7 cellular contexts compared by ENCODE assay signal in genomic region chr11:134139873-134140331, GRCh38.
DNase-seq lines count a peak whose midpoint lies in the region; ATAC-seq and TF ChIP-seq lines count a peak whose summit lies in the region.

No MANE protein-coding gene starts in this region.

- POLR2A ChIA-PET in HCT116 (lab: Charles Lee) = no interaction called here

- H3K4me3 ChIP-seq in HCT116 (replicated peaks in 1 of 2; ENCODE audit: low read depth in 1 of 2, low read length in 2 of 2) (no peak overlapping the region), epithelial cell of esophagus (ENCODE audit: low read length) (no peak overlapping the region), stomach smooth muscle (ENCODE audit: low read length in 2 of 2) (peak overlapping the region; percentile 5 to 57)

- RAD21 ChIA-PET in HCT116 (lab: Charles Lee; ENCODE audit: low non-redundant PET in 1 of 2, low total read pairs in 2 of 2, uncharacterized antibody in 2 of 2, unreplicated experiment in 2 of 2) = interaction anchor here in 1 of 2 experiments (0.7 kb wide), 1 partner anchor 89 kb away, joined by 3 read pairs; no protein-coding TSS in a partner anchor

- H3K79me2 ChIP-seq in HCT116 (ENCODE audit: insufficient read depth, low read length) = no peaks in the 10 kb centered on the region

- peak; percentile 96 for ATAC-seq in HCT116

- H4K20me1 ChIP-seq in HCT116 (ENCODE audit: insufficient read depth) = no peaks in the 10 kb centered on the region

- H3K9me2 ChIP-seq in HCT116 (ENCODE audit: insufficient read depth) = no peaks in the 10 kb centered on the region

- peak overlapping the region; percentile 89 for H2AFZ ChIP-seq in HCT116 (ENCODE audit: low read depth, low read length, poor library complexity, severe bottlenecking)

- H3K27me3 ChIP-seq in HCT116 (ENCODE audit: insufficient read depth, low read length) = peaks cover 13% of the 10 kb centered on the region
- no peaks in the 10 kb centered on the region for H3K27me3 ChIP-seq in stomach smooth muscle (ENCODE audit: control insufficient read depth in 1 of 2, insufficient read depth in 2 of 2, low read length in 2 of 2)

- TF ChIP-seq CTCF in HCT116 (IDR thresholded peaks at IDR 0.05 in 2 of 3, conservative IDR thresholded peaks at IDR 0.05 in 1 of 3; ENCODE audit: borderline replicate concordance in 1 of 3, insufficient read depth in 1 of 3, low read depth in 2 of 3, low read length in 2 of 3) (peak; percentile 74 to 84 (median 83); a peak in 5 of 6 replicates), epithelial cell of esophagus (IDR thresholded peaks at IDR 0.05; ENCODE audit: insufficient read depth, low read depth, low read length, missing control alignments) (peak; percentile 92)

- peak; percentile 82 for TF ChIP-seq RAD21 in HCT116 (IDR thresholded peaks at IDR 0.05; ENCODE audit: low read depth)

- H3K9me3 ChIP-seq in HCT116 (ENCODE audit: control insufficient read depth in 1 of 2, insufficient read depth in 1 of 2, low read depth in 1 of 2, low read length in 2 of 2) (no peaks in the 10 kb centered on the region), stomach smooth muscle (ENCODE audit: control insufficient read depth in 2 of 2, low read length in 2 of 2) (no peaks in the 10 kb centered on the region)

- H3K9ac ChIP-seq in HCT116 (ENCODE audit: low read length) = no peak overlapping the region
- H3K9ac ChIP-seq in stomach smooth muscle (ENCODE audit: low read length in 2 of 2) = peak overlapping the region in 1 of 2 donors; percentile 34

- no peak for TF ChIP-seq POLR2A in HCT116 (IDR thresholded peaks at IDR 0.05; ENCODE audit: borderline replicate concordance, extremely low read depth, insufficient read depth, insufficient read length)

- H3K36me3 ChIP-seq in HCT116 (ENCODE audit: control insufficient read depth in 1 of 2, insufficient read depth in 2 of 2, low read length in 2 of 2) (no peaks in the 10 kb centered on the region), stomach smooth muscle (ENCODE audit: control insufficient read depth in 2 of 2, insufficient read depth in 2 of 2, low read length in 2 of 2) (peaks cover 7 to 19% of the 10 kb centered on the region in 2 donors)

- DNase-seq in GM03348 (ENCODE audit: low spot score) (peak; percentile 87), HCT116 (ENCODE audit: low read depth, low spot score) (peak; percentile 62), NCI-H2171 treated with DMSO at 0.1 percent for 48 hours (lab: John Stamatoyannopoulos, UW) (peak; percentile 51), epithelial cell of esophagus (ENCODE audit: low read depth) (peak; percentile 73), midbrain (lab: John Stamatoyannopoulos, UW) (peak; percentile 91)
- peak; percentile 41 for DNase-seq in activated CD4-positive, alpha-beta T cell treated with anti-CD3 and anti-CD28 coated beads, Interleukin-2, amount 50 U/mL, for 1 hour

- no TSS peak for BruUV-seq in HCT116 (replicated peaks; lab: Mats Ljungman, UMichigan)

- H3K27ac ChIP-seq in HCT116 (ENCODE audit: low read depth, low read length) (no peak overlapping the region), stomach smooth muscle (ENCODE audit: low read length) (peak overlapping the region; percentile 76)

- CTCF ChIA-PET in HCT116 (lab: Charles Lee) = interaction anchor here (1.0 to 1.6 kb wide), 2 partner anchors 90 to 91 kb away, joined by 4 to 12 read pairs; no protein-coding TSS in a partner anchor

- H3K4me1 ChIP-seq in HCT116 (ENCODE audit: control insufficient read depth in 1 of 2, insufficient read depth in 2 of 2, low read length in 2 of 2) (no peaks in the 10 kb centered on the region; a peak in 1 of 4 replicates), stomach smooth muscle (ENCODE audit: control insufficient read depth, insufficient read depth, low read length) (peaks cover 15% of the 10 kb centered on the region)

- H3K4me2 ChIP-seq in HCT116 (ENCODE audit: low read length) = peak overlapping the region; percentile 43

- intact Hi-C loops in HCT116 (cut with micrococcal nuclease) = loop anchor here (1.0 kb wide), 2 partner anchors 90 to 213 kb away; no protein-coding TSS in a partner anchor

TF ChIP-seq in HCT116, 20 proteins besides CTCF, POLR2A, EP300 and RAD21:
- no peak for TF ChIP-seq EZH2 (IDR thresholded peaks at IDR 0.05)
- TF ChIP-seq ATF3 (IDR thresholded peaks at IDR 0.05) = no peak
- TF ChIP-seq ZBTB33 (IDR thresholded peaks at IDR 0.05; ENCODE audit: extremely low read depth, insufficient replicate concordance, low read length) = no peak
- no peak for TF ChIP-seq REST (IDR thresholded peaks at IDR 0.05; ENCODE audit: low read depth)
- TF ChIP-seq TCF7L2 (IDR thresholded peaks at IDR 0.05; ENCODE audit: borderline replicate concordance, extremely low read depth, insufficient read depth, insufficient read length) = no peak
- TF ChIP-seq SIN3A (IDR thresholded peaks at IDR 0.05; ENCODE audit: low read depth) = no peak
- no peak for TF ChIP-seq JUND (IDR thresholded peaks at IDR 0.05)
- TF ChIP-seq ZFX (IDR thresholded peaks at IDR 0.05) = no peak
- no peak for TF ChIP-seq ELF1 (IDR thresholded peaks at IDR 0.05; ENCODE audit: borderline replicate concordance, low read depth)
- no peak for TF ChIP-seq CBX3 (IDR thresholded peaks at IDR 0.05; ENCODE audit: low read depth)
- no peak for TF ChIP-seq POLR2AphosphoS5 (IDR thresholded peaks at IDR 0.05; ENCODE audit: low read depth, low read length)
- TF ChIP-seq YY1 (IDR thresholded peaks at IDR 0.05; ENCODE audit: extremely low read depth, insufficient replicate concordance, low read depth, low read length) = no peak
- TF ChIP-seq EGR1 (IDR thresholded peaks at IDR 0.05; ENCODE audit: low read depth) = no peak
- no peak for TF ChIP-seq FOSL1 (IDR thresholded peaks at IDR 0.05; ENCODE audit: low read depth)
- TF ChIP-seq MAX (IDR thresholded peaks at IDR 0.05) = no peak
- TF ChIP-seq ZNF274 (IDR thresholded peaks at IDR 0.05; ENCODE audit: low read depth, low read length) = no peak
- no peak for TF ChIP-seq EZH2phosphoT487 (IDR thresholded peaks at IDR 0.05; ENCODE audit: borderline replicate concordance)
- TF ChIP-seq SRF (IDR thresholded peaks at IDR 0.05; ENCODE audit: low read depth) = no peak
- TF ChIP-seq SP1 (IDR thresholded peaks at IDR 0.05; ENCODE audit: low read depth) = no peak
- no peak for TF ChIP-seq CEBPB (IDR thresholded peaks at IDR 0.05; ENCODE audit: low read depth)

Comparison
In these comparisons a context has a peak if more than half of its experiments do, and no peak if none do; other contexts are left out.
1. DNase-seq: peak in every context shown above with its lines; median percentile 91 in midbrain; 87 in GM03348; 73 in epithelial cell of esophagus; 62 in HCT116; 51 in NCI-H2171 treated with DMSO at 0.1 percent for 48 hours; 41 in activated CD4-positive, alpha-beta T cell treated with anti-CD3 and anti-CD28 coated beads, Interleukin-2, amount 50 U/mL, for 1 hour.
2. H3K4me3 ChIP-seq: peak in stomach smooth muscle (2 of 2); none in HCT116 (0 of 2) and epithelial cell of esophagus (single experiment).